In the genomic region with DNA sequence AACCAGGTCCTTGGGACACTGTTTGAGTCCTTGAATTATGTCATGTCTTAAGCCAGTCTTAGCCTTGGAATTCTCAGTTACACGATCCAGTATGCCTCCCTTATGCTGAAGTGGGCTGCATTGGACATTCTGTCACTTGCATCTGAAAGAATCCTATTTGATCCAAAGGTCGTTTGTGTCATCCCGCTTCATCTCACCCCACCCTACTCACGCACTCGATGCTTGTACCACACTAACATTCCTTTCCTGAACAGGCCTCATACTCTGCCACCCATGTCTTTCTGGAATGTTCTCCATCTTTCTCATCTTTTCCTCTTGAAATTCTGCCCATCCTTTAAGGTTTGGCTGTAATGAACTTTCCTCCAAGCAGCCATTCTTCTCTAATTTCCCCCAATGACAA, we compare ENCODE assay signal across 16 cellular contexts. TPM values are rescaled to one million over a fixed set of nuclear protein-coding genes. Genes with fewer than 3 reads are reported as not detected.
DNase-seq lines count a peak whose midpoint lies in the region; ATAC-seq, FAIRE-seq and TF ChIP-seq lines count a peak whose summit lies in the region.
"Had no signal": no experiment of that assay in that cellular context is flagged by ENCODE, and none has a peak within 500 bp of the region (broad histone marks: within the 10 kb centered on the region; RNA-seq: fewer than 3 reads in every experiment).

No MANE protein-coding gene starts in this region.

- H3K4me3 ChIP-seq in HepG2 (replicated peaks in 1 of 3; ENCODE audit: insufficient read depth in 1 of 3, low read depth in 2 of 3, low read length in 3 of 3) (no peak overlapping the region), right lobe of liver (no peak overlapping the region), hepatocyte (no peak overlapping the region), trophoblast cell (ENCODE audit: low read depth, low read length) (no peak overlapping the region), spleen (no peak overlapping the region)
- H3K4me3 ChIP-seq: BLaER1 treated with 17β-estradiol and CSF1 and Interleukin-3, amounts not matched to agents 10 nM and 100 nM had no signal

- TF ChIP-seq RAD21 in HepG2 (CRISPR knock-in tag; IDR thresholded peaks at IDR 0.05), result no peak

- TF ChIP-seq POLR2A in HepG2 (IDR thresholded peaks at IDR 0.05; ENCODE audit: insufficient read depth in 1 of 2, low read depth in 2 of 2, low read length in 2 of 2), result no peak
- TF ChIP-seq POLR2A in right lobe of liver (IDR thresholded peaks at IDR 0.05), result no peak
- TF ChIP-seq POLR2A in spleen (IDR thresholded peaks at IDR 0.05), result no peak

- ATAC-seq in HepG2, result no peak
- ATAC-seq in right lobe of liver, result no peak
- ATAC-seq in HG03354 (IDR thresholded peaks at IDR 0.05; ENCODE audit: poor library complexity, severe bottlenecking, unreplicated experiment), result no peak

- H2AFZ ChIP-seq in HepG2 (ENCODE audit: low read length) (no peak overlapping the region), hepatocyte (no peak overlapping the region), trophoblast cell (ENCODE audit: insufficient read depth, low read length, poor library complexity) (no peak overlapping the region)

- peak overlapping the region; percentile 83 for H4K91ac ChIP-seq in trophoblast cell (ENCODE audit: low read depth, low read length)

- H3K18ac ChIP-seq in trophoblast cell (ENCODE audit: low read length), result peak overlapping the region; percentile 2

- H2AK5ac ChIP-seq in trophoblast cell (ENCODE audit: low read length), result peak overlapping the region; percentile 31

- in situ Hi-C loops in HepG2 (cut with HindIII; ENCODE audit: extremely low pct_ligation_motif_present, low pct_unique_long_range_greater_than_20kb), result no loop called here

- H3K79me1 ChIP-seq in trophoblast cell (ENCODE audit: low read length), result peaks cover 54% of the 10 kb centered on the region

- TF ChIP-seq EP300 in HepG2 (IDR thresholded peaks at IDR 0.05; ENCODE audit: low read depth in 2 of 2, low read length in 2 of 2) (no peak), HepG2 (CRISPR knock-in tag; IDR thresholded peaks at IDR 0.05; ENCODE audit: borderline replicate concordance) (no peak)

- H3K9ac ChIP-seq in HepG2 (ENCODE audit: insufficient read depth, low read depth, low read length) (no peak overlapping the region), trophoblast cell (ENCODE audit: low read length) (no peak overlapping the region)
- H3K9ac ChIP-seq: BLaER1 treated with 17β-estradiol and CSF1 and Interleukin-3, amounts not matched to agents 10 nM and 100 nM had no signal

- H3K4me2 ChIP-seq in HepG2 (ENCODE audit: low read depth, low read length) (no peak overlapping the region), hepatocyte (no peak overlapping the region), trophoblast cell (ENCODE audit: low read length) (no peak overlapping the region)
- H3K4me2 ChIP-seq: BLaER1 treated with 17β-estradiol and CSF1 and Interleukin-3, amounts not matched to agents 10 nM and 100 nM had no signal

- H3K27ac ChIP-seq in HepG2 (ENCODE audit: extremely low read length, insufficient read depth, low read length), result no peak overlapping the region
- H3K27ac ChIP-seq in right lobe of liver, result no peak overlapping the region
- H3K27ac ChIP-seq in hepatocyte, result peak overlapping the region; percentile 62
- no peak overlapping the region for H3K27ac ChIP-seq in trophoblast cell (ENCODE audit: low read depth, low read length)
- no peak overlapping the region for H3K27ac ChIP-seq in spleen
- H3K27ac ChIP-seq: BLaER1 treated with 17β-estradiol and CSF1 and Interleukin-3, amounts not matched to agents 10 nM and 100 nM; HL-60 had no signal

- H3K79me2 ChIP-seq in HepG2 (ENCODE audit: insufficient read depth, low read length) (no peaks in the 10 kb centered on the region), hepatocyte (no peaks in the 10 kb centered on the region), trophoblast cell (ENCODE audit: control insufficient read depth, insufficient read depth, low read length, poor library complexity) (peaks cover 8% of the 10 kb centered on the region)

- H2BK12ac ChIP-seq in trophoblast cell (ENCODE audit: low read length), result peak overlapping the region; percentile 86

- no peaks in the 10 kb centered on the region for H4K20me1 ChIP-seq in HepG2 (ENCODE audit: insufficient read depth, low read length)
- no peaks in the 10 kb centered on the region for H4K20me1 ChIP-seq in hepatocyte (ENCODE audit: insufficient read depth, poor library complexity, severe bottlenecking)
- H4K20me1 ChIP-seq: BLaER1 treated with 17β-estradiol and CSF1 and Interleukin-3, amounts not matched to agents 10 nM and 100 nM had no signal

- POLR2A ChIA-PET in HepG2 (lab: Yijun Ruan, JAX), result no interaction called here

- H3K4ac ChIP-seq in trophoblast cell (ENCODE audit: low read depth, low read length), result no peak overlapping the region

- no peak overlapping the region for H4K8ac ChIP-seq in trophoblast cell (ENCODE audit: low read depth, low read length)

- CTCF ChIA-PET in HepG2 (lab: Yijun Ruan, JAX; ENCODE audit: low intra/inter-chr PET ratio, low total read pairs), result no interaction called here

- H3K23ac ChIP-seq in trophoblast cell (ENCODE audit: low read length), result no peak overlapping the region

- H3K9me3 ChIP-seq in HepG2 (ENCODE audit: low read length) (no peaks in the 10 kb centered on the region), right lobe of liver (no peaks in the 10 kb centered on the region), hepatocyte (ENCODE audit: low read depth) (no peaks in the 10 kb centered on the region), trophoblast cell (ENCODE audit: insufficient read depth, low read depth, low read length) (no peaks in the 10 kb centered on the region), spleen (no peaks in the 10 kb centered on the region)

- BruUV-seq in HepG2 (replicated peaks; lab: Mats Ljungman, UMichigan), result no TSS peak

- H2BK5ac ChIP-seq in trophoblast cell (ENCODE audit: low read depth, low read length, poor library complexity), result peak overlapping the region; percentile 12

- no peak for DNase-seq in HepG2 (ENCODE audit: low spot score)
- no peak for DNase-seq in right lobe of liver
- DNase-seq in hepatocyte (ENCODE audit: low spot score), result no peak
- no peak for DNase-seq in trophoblast cell
- DNase-seq in spleen, result no peak
- DNase-seq in NCI-H526 (lab: John Stamatoyannopoulos, UW), result no peak
- no peak for DNase-seq in stimulated activated CD4-positive, alpha-beta T cell treated with anti-CD3 and anti-CD28 coated beads, Interleukin-2, amount 100 ng/mL, for 48 hours
- DNase-seq: ACHN; CD4-positive, CD25-positive, alpha-beta regulatory T cell; DMS53; HCEC 1CT; HFFc6 had no signal

- intact Hi-C loops in HepG2 (cut with micrococcal nuclease; ENCODE audit: unreplicated experiment), result no loop called here
- intact Hi-C loops in right lobe of liver (cut with DNase I), result no loop called here
- intact Hi-C loops in spleen (cut with DNase I; ENCODE audit: low total_unique reads), result no loop called here

- 98% methylated on average over 5 of the region's 5 CpGs for WGBS in HepG2 (ENCODE audit: low lambda C conversion rate)
- WGBS in right lobe of liver (ENCODE audit: insufficient coverage, low coverage, low lambda C conversion rate, missing lambda C conversion rate), result 91% methylated on average over 5 of the region's 5 CpGs
- WGBS in hepatocyte (ENCODE audit: low lambda C conversion rate, missing lambda C conversion rate), result 87% methylated on average over 5 of the region's 5 CpGs
- WGBS in trophoblast cell (ENCODE audit: extremely low coverage, insufficient coverage, insufficient read length), result 100% methylated on average over 2 of the region's 5 CpGs
- WGBS in spleen, 5 donors, result 90 to 93% (median 91%) methylated on average over 5 of the region's 5 CpGs

- H3K9me2 ChIP-seq in hepatocyte (replicated peaks; ENCODE audit: insufficient read depth), result no peaks in the 10 kb centered on the region

- TF ChIP-seq CTCF in HepG2 (CRISPR knock-in tag; IDR thresholded peaks at IDR 0.05) (no peak), right lobe of liver (IDR thresholded peaks at IDR 0.05) (no peak), hepatocyte (IDR thresholded peaks at IDR 0.05; ENCODE audit: poor library complexity) (no peak), spleen (IDR thresholded peaks at IDR 0.05 in 8 of 11, conservative IDR thresholded peaks at IDR 0.05 in 3 of 11) (no peak)

- peak overlapping the region; percentile 50 for H2BK120ac ChIP-seq in trophoblast cell (ENCODE audit: insufficient read depth, low read length, poor library complexity)

- H3K36me3 ChIP-seq in HepG2 (replicated peaks in 1 of 2; ENCODE audit: control insufficient read depth in 1 of 2, insufficient read depth in 2 of 2, low read length in 2 of 2), result no peaks in the 10 kb centered on the region
- H3K36me3 ChIP-seq in right lobe of liver, result no peaks in the 10 kb centered on the region
- no peaks in the 10 kb centered on the region for H3K36me3 ChIP-seq in hepatocyte (replicated peaks; ENCODE audit: insufficient read depth, low read depth)
- no peaks in the 10 kb centered on the region for H3K36me3 ChIP-seq in trophoblast cell (ENCODE audit: control insufficient read depth in 1 of 2, insufficient read depth in 2 of 2, low read length in 2 of 2)
- peaks cover 0 to 38% (median 4%) of the 10 kb centered on the region in 6 donors for H3K36me3 ChIP-seq in spleen

- H3K4me1 ChIP-seq in HepG2 (ENCODE audit: insufficient read depth, low read length) (peaks cover 61% of the 10 kb centered on the region), right lobe of liver (peaks cover 0 to 30% (median 14%) of the 10 kb centered on the region in 4 donors), hepatocyte (ENCODE audit: insufficient read depth) (peaks cover 27% of the 10 kb centered on the region), trophoblast cell (ENCODE audit: control insufficient read depth in 1 of 2, insufficient read depth in 2 of 2, low read length in 2 of 2) (peaks cover 19 to 25% of the 10 kb centered on the region in 2 experiments), spleen (peaks cover 0 to 12% (median 3%) of the 10 kb centered on the region in 6 donors)

- H3K27me3 ChIP-seq in HepG2 (ENCODE audit: control insufficient read depth in 1 of 2, insufficient read depth in 2 of 2, low read length in 2 of 2) (no peaks in the 10 kb centered on the region), right lobe of liver (no peaks in the 10 kb centered on the region), hepatocyte (no peaks in the 10 kb centered on the region), trophoblast cell (ENCODE audit: insufficient read depth, low read length) (no peaks in the 10 kb centered on the region), spleen (replicated peaks in 1 of 7) (no peaks in the 10 kb centered on the region)
- H3K27me3 ChIP-seq: BLaER1 treated with 17β-estradiol and CSF1 and Interleukin-3, amounts not matched to agents 10 nM and 100 nM had no signal

- no peak overlapping the region for H4K12ac ChIP-seq in trophoblast cell (ENCODE audit: low read depth, low read length)

- FAIRE-seq in HepG2 (lab: Jason Lieb, UNC), result peak; percentile 50
- FAIRE-seq: H1 had no signal

- H3K14ac ChIP-seq in trophoblast cell (ENCODE audit: low read length), result no peak overlapping the region

RNA-seq across cellular contexts. Expression of gene ZFP36L2, which starts 27.9 kb away (rescaled TPM):
- total RNA-seq in HepG2 (2016; rRNA removed; fragmentation: Illumina TruSeq; extraction: Trizol), result 21.8 and 32.5 TPM in 2 replicates
- total RNA-seq in HepG2 (2016; cell fraction: cytosol; rRNA removed; fragmentation: Illumina TruSeq; extraction: Trizol; ENCODE audit: low read depth), result 10.9 and 11.1 TPM in 2 replicates
- 20.7 and 30.7 TPM in 2 replicates for total RNA-seq in HepG2 (2016; cell fraction: insoluble cytoplasmic fraction; rRNA removed; fragmentation: Illumina TruSeq; extraction: Trizol)
- total RNA-seq in HepG2 (2016; cell fraction: membrane; rRNA removed; fragmentation: Illumina TruSeq; extraction: Trizol), result 45.2 and 45.6 TPM in 2 replicates
- total RNA-seq in HepG2 (2016; cell fraction: nucleus; rRNA removed; fragmentation: Illumina TruSeq; extraction: Trizol), result 28.9 and 31.5 TPM in 2 replicates
- polyA plus RNA-seq in HepG2 (2011; rRNA removed), result 11.2 and 12.5 TPM in 2 replicates
- polyA plus RNA-seq in HepG2 (2011; cell fraction: cytosol; rRNA removed), result 6.8 and 9.1 TPM in 2 replicates
- polyA plus RNA-seq in HepG2 (2011; cell fraction: nucleus; rRNA removed), result 13.5 and 16.7 TPM in 2 replicates
- 52.4 and 60.8 TPM in 2 replicates for polyA plus RNA-seq in HepG2 (2012)
- polyA plus RNA-seq in HepG2 (2016; cell fraction: cytosol; fragmentation: Illumina TruSeq; extraction: Trizol; ENCODE audit: low read depth), result 10.6 and 12.4 TPM in 2 replicates
- polyA plus RNA-seq in HepG2 (2016; cell fraction: insoluble cytoplasmic fraction; fragmentation: Illumina TruSeq; extraction: Trizol; ENCODE audit: low read depth), result 78.1 and 90.4 TPM in 2 replicates
- polyA plus RNA-seq in HepG2 (2016; cell fraction: membrane; fragmentation: Illumina TruSeq; extraction: Trizol; ENCODE audit: low read depth), result 44.3 and 47.5 TPM in 2 replicates
- polyA plus RNA-seq in HepG2 (2016; cell fraction: nucleus; fragmentation: Illumina TruSeq; extraction: Trizol; ENCODE audit: insufficient read depth, low read depth), result 95.3 and 99.0 TPM in 2 replicates
- polyA minus RNA-seq in HepG2 (2011; rRNA and poly(A)+ RNA removed; ENCODE audit: low replicate concordance), result 3.9 and 12.4 TPM in 2 replicates
- 25.5 and 27.1 TPM in 2 replicates for polyA minus RNA-seq in HepG2 (2011; cell fraction: cytosol; rRNA and poly(A)+ RNA removed)
- polyA minus RNA-seq in HepG2 (2011; cell fraction: nucleus; rRNA and poly(A)+ RNA removed), result 10.1 and 12.1 TPM in 2 replicates
- total RNA-seq in right lobe of liver, result 10 to 100 TPM; 20.8 to 50.0 (median 33.6) TPM
- total RNA-seq in hepatocyte, result 77.6 and 85.1 TPM in 2 replicates
- 266 and 285 TPM in 2 replicates for polyA plus RNA-seq in hepatocyte
- 62.0 and 65.7 TPM in 2 replicates for polyA plus RNA-seq in trophoblast cell (2013)
- total RNA-seq in spleen, result 100 to 1,000 TPM; 118 to 223 (median 131) TPM
- polyA plus RNA-seq in spleen, result 100 to 1,000 TPM in 1 of 3 donors, 10 to 100 TPM in 2; 72.4 to 115 (median 91.0) TPM
